In genomic region chr9:116475201-116475600, GRCh38 we compare ENCODE assay signal across 1 cellular context.
A peak's percentile ranks its signal among the peaks of the same experiment; 100 is the strongest.
TF ChIP-seq lines count a peak whose summit lies in the region.

No MANE protein-coding gene starts in this region.

TF ChIP-seq in K562, 482 proteins besides CTCF, POLR2A, EP300 and RAD21 (continued from another document and continues in another):
- TF ChIP-seq SRF (CRISPR knock-in tag; IDR thresholded peaks at IDR 0.05) (no peak), ATF7 (IDR thresholded peaks at IDR 0.05) (peak; percentile 25; the same call in 1 of the 2 replicates), NRF1 (conservative IDR thresholded peaks at IDR 0.05 in 1 of 2, IDR thresholded peaks at IDR 0.05 in 1 of 2) (0 out of 4 replicates have a peak, but pooled peaks of 1 of the 2 experiments have one; percentile 15), POU5F1 (IDR thresholded peaks at IDR 0.05; ENCODE audit: borderline replicate concordance, low read depth, low read length, partially characterized antibody) (no peak), REST (CRISPR knock-in tag; IDR thresholded peaks at IDR 0.05; ENCODE audit: low read depth) (no peak), HMBOX1 (IDR thresholded peaks at IDR 0.05) (peak; percentile 88), RFX1 (IDR thresholded peaks at IDR 0.05) (no peak), ZNF592 (IDR thresholded peaks at IDR 0.05) (peak; percentile 63), ZSCAN29 (IDR thresholded peaks at IDR 0.05) (no peak), CXXC5 (CRISPR knock-in tag; IDR thresholded peaks at IDR 0.05) (peak; percentile 28; the same call in 1 of the 2 replicates), COPS2 (conservative IDR thresholded peaks at IDR 0.05) (no peak), HNRNPH1 (optimal IDR thresholded peaks at IDR 0.05; ENCODE audit: low read depth, low read length) (no peak), ZNF263 (CRISPR knock-in tag; IDR thresholded peaks at IDR 0.05; ENCODE audit: borderline replicate concordance) (peak; percentile 52; the same call in 1 of the 2 replicates), ZNF408 (CRISPR knock-in tag; IDR thresholded peaks at IDR 0.05; ENCODE audit: low read depth) (no peak), C11orf30 (IDR thresholded peaks at IDR 0.05; ENCODE audit: low read depth) (no peak), RBFOX2 (IDR thresholded peaks at IDR 0.05; ENCODE audit: low read depth, low read length) (no peak), EZH2 (IDR thresholded peaks at IDR 0.05; ENCODE audit: borderline replicate concordance, low read depth, low read length) (no peak), BCL6 (CRISPR knock-in tag; IDR thresholded peaks at IDR 0.05) (peak; percentile 79; the same call in 1 of the 2 replicates), NFE2 (IDR thresholded peaks at IDR 0.05; ENCODE audit: low read depth) (0 out of 2 replicates have a peak, but pooled peaks have one; percentile 29), TCF7L2 (IDR thresholded peaks at IDR 0.05; ENCODE audit: low read depth, low read length) (no peak), ZBTB2 (IDR thresholded peaks at IDR 0.05) (peak; percentile 23; the same call in 1 of the 2 replicates), ZNF133 (CRISPR knock-in tag; IDR thresholded peaks at IDR 0.05) (no peak), NR2C1 (IDR thresholded peaks at IDR 0.05) (no peak), NR2C1 (tag; IDR thresholded peaks at IDR 0.05) (peak; percentile 59), RREB1 (CRISPR knock-in tag; IDR thresholded peaks at IDR 0.05) (no peak), NFXL1 (CRISPR knock-in tag; IDR thresholded peaks at IDR 0.05) (no peak), CREM (IDR thresholded peaks at IDR 0.05; ENCODE audit: low read depth) (0 out of 2 replicates have a peak, but pooled peaks have one; percentile 22), ZNF134 (CRISPR knock-in tag; conservative IDR thresholded peaks at IDR 0.05) (peak; percentile 52), CREB5 (CRISPR knock-in tag; IDR thresholded peaks at IDR 0.05) (no peak), KAT8 (IDR thresholded peaks at IDR 0.05; ENCODE audit: low read depth) (no peak), ZNF175 (CRISPR knock-in tag; IDR thresholded peaks at IDR 0.05; ENCODE audit: low read depth) (peak; percentile 81), PATZ1 (CRISPR knock-in tag; IDR thresholded peaks at IDR 0.05; ENCODE audit: borderline replicate concordance) (no peak), YY1 (IDR thresholded peaks at IDR 0.05; ENCODE audit: borderline replicate concordance in 1 of 3, control insufficient read depth in 1 of 3, extremely low read depth in 1 of 3, insufficient read depth in 3 of 3, insufficient read length in 1 of 3, insufficient replicate concordance in 2 of 3, low read depth in 1 of 3, low read length in 2 of 3) (no peak), PHB2 (IDR thresholded peaks at IDR 0.05; ENCODE audit: low read depth) (no peak), ZNF586 (CRISPR knock-in tag; conservative IDR thresholded peaks at IDR 0.05) (no peak), TBL1XR1 (IDR thresholded peaks at IDR 0.05; ENCODE audit: low read length in 2 of 2) (no peak), ZNF77 (CRISPR knock-in tag; IDR thresholded peaks at IDR 0.05) (no peak), ZFP30 (CRISPR knock-in tag; IDR thresholded peaks at IDR 0.05; ENCODE audit: borderline replicate concordance) (no peak), KLF10 (CRISPR knock-in tag; IDR thresholded peaks at IDR 0.05) (no peak), ARID1B (IDR thresholded peaks at IDR 0.05) (peak; percentile 75), ZNF143 (CRISPR knock-in tag; IDR thresholded peaks at IDR 0.05) (no peak), ZNF449 (CRISPR knock-in tag; IDR thresholded peaks at IDR 0.05) (no peak)
